ENCODE assay signal across 15 cellular contexts in genomic region chr1:234672349-234673135, GRCh38.
DNase-seq lines count a peak whose midpoint lies in the region; ATAC-seq and TF ChIP-seq lines count a peak whose summit lies in the region.
"Had no signal": no experiment of that assay in that cellular context is flagged by ENCODE, and none has a peak within 500 bp of the region (broad histone marks: within the 10 kb centered on the region; RNA-seq: fewer than 3 reads in every experiment).

No MANE protein-coding gene starts in this region.

- H3K4me1 ChIP-seq in lower lobe of right lung (peaks cover 14% of the 10 kb centered on the region), thyroid gland (no peaks in the 10 kb centered on the region)

- TF ChIP-seq POLR2A in thyroid gland (IDR thresholded peaks at IDR 0.05): no peak

- H3K4me3 ChIP-seq in lower lobe of right lung (no peak overlapping the region), thyroid gland (replicated peaks in 1 of 3) (no peak overlapping the region)

- H3K9me3 ChIP-seq in lower lobe of right lung (no peaks in the 10 kb centered on the region), thyroid gland (no peaks in the 10 kb centered on the region)

- TF ChIP-seq CTCF in lower lobe of right lung (IDR thresholded peaks at IDR 0.05) (no peak), thyroid gland (IDR thresholded peaks at IDR 0.05) (no peak)

- DNase-seq in NCI-H524 (lab: John Stamatoyannopoulos, UW) (peak; percentile 56 to 84), SK-N-DZ (ENCODE audit: low spot score) (peak; percentile 63), lower lobe of right lung (no peak), thyroid gland (peak; percentile 37 to 50), SW 1271 (lab: John Stamatoyannopoulos, UW) (no peak), RKO (ENCODE audit: low spot score) (no peak)
- DNase-seq: Calu3; DMS53; H7; NCI-H146; NCI-H2081 treated with DMSO at 0.1 percent for 48 hours; NCI-H510A treated with DMSO at 0.1 percent for 48 hours; NK-92 treated with Interleukin-12 subunit alpha and Interleukin-12 subunit beta, amount 100 ng/mL, for 24 hours had no signal

- H3K27ac ChIP-seq in lower lobe of right lung: peak overlapping the region; percentile 63
- no peak overlapping the region for H3K27ac ChIP-seq in thyroid gland
- H3K27ac ChIP-seq: KMS-11 had no signal

- no peaks in the 10 kb centered on the region for H3K27me3 ChIP-seq in lower lobe of right lung (ENCODE audit: low read depth)
- H3K27me3 ChIP-seq in thyroid gland: no peaks in the 10 kb centered on the region

- 80 to 82% methylated on average over 12 of the region's 12 CpGs for WGBS in thyroid gland, 2 donors

- intact Hi-C loops in lower lobe of right lung (cut with DNase I) (no loop called here), thyroid gland (cut with DNase I) (no loop called here)

- H3K36me3 ChIP-seq in lower lobe of right lung: no peaks in the 10 kb centered on the region
- H3K36me3 ChIP-seq in thyroid gland: no peaks in the 10 kb centered on the region

- ATAC-seq in lower lobe of right lung (peak; percentile 74 to 78), HG03039 (IDR thresholded peaks at IDR 0.05; ENCODE audit: unreplicated experiment) (no peak)

Comparison
In these comparisons a context has a peak if more than half of its experiments do, and no peak if none do; other contexts are left out.
1. DNase-seq: peak in NCI-H524 (2 of 2), SK-N-DZ (single experiment) and thyroid gland (2 of 2); none in lower lobe of right lung (single experiment), SW 1271 (0 of 2) and RKO (single experiment).